ENCODE assay signal across 25 cellular contexts in genomic region chr2:143530753-143531152, GRCh38.
DNase-seq lines count a peak whose midpoint lies in the region; ATAC-seq, FAIRE-seq and TF ChIP-seq lines count a peak whose summit lies in the region.
"Had no signal": no experiment of that assay in that cellular context is flagged by ENCODE, and none has a peak within 500 bp of the region (broad histone marks: within the 10 kb centered on the region; RNA-seq: fewer than 3 reads in every experiment).

No MANE protein-coding gene starts in this region.

- no peak for TF ChIP-seq POLR2A in A549 (IDR thresholded peaks at IDR 0.05; ENCODE audit: low read length)

- H3K4me3 ChIP-seq in A549 (no peak overlapping the region), BE2C (ENCODE audit: low read depth, low read length) (no peak overlapping the region; the same call in 1 of the 2 replicates)
- H3K4me3 ChIP-seq: GM23248, spleen, thyroid gland had no signal

- H3K36me3 ChIP-seq in BE2C: no peaks in the 10 kb centered on the region
- H3K36me3 ChIP-seq: thyroid gland had no signal

- POLR2A ChIA-PET in A549 (lab: Yijun Ruan, JAX): no interaction called here

- H3K4me1 ChIP-seq in A549 (no peaks in the 10 kb centered on the region), BE2C (peaks cover 10% of the 10 kb centered on the region)
- H3K4me1 ChIP-seq: thyroid gland had no signal

- H3K9me3 ChIP-seq in A549 (no peaks in the 10 kb centered on the region), BE2C (no peaks in the 10 kb centered on the region)
- H3K9me3 ChIP-seq: thyroid gland had no signal

- TF ChIP-seq RAD21 in A549 (conservative IDR thresholded peaks at IDR 0.05 in 1 of 2, IDR thresholded peaks at IDR 0.05 in 1 of 2): no peak

- DNase-seq in A549 (ENCODE audit: low read depth in 1 of 2, low spot score in 1 of 2): no peak
- peak; percentile 39 for DNase-seq in BE2C
- peak; percentile 16 for DNase-seq in NCI-H146 treated with DMSO at 0.1 percent for 48 hours (lab: John Stamatoyannopoulos, UW; ENCODE audit: unreplicated experiment)
- no peak for DNase-seq in activated CD4-positive, CD25-positive, alpha-beta regulatory T cell (lab: John Stamatoyannopoulos, UW)
- no peak for DNase-seq in T-helper 9 cell
- DNase-seq in cortex of kidney (lab: John Stamatoyannopoulos, UW): no peak
- DNase-seq: activated CD4-positive, alpha-beta T cell treated with anti-CD3 and anti-CD28 coated beads for 36 hours; activated naive CD4-positive, alpha-beta T cell treated with anti-CD3 and anti-CD28 coated beads, Interleukin-2, amount 50 U/mL, for 16 hours; DMS79 treated with DMSO at 0.1 percent for 48 hours; effector memory CD8-positive, alpha-beta T cell; glutamatergic neuron; GM23248; kidney glomerular epithelial cell; mesendoderm; naive B cell; NCI-H2171 treated with DMSO at 0.1 percent for 48 hours; NCI-H82; OCI-M1; spleen; stimulated activated CD4-positive, alpha-beta T cell treated with anti-CD3 and anti-CD28 coated beads, Interleukin-4, amount 100 ng/mL, for 24 hours; T-helper 1 cell; thyroid gland had no signal

- no peak for TF ChIP-seq EP300 in A549 (IDR thresholded peaks at IDR 0.05)

- no peak overlapping the region for H3K4me2 ChIP-seq in A549

- no peak for ATAC-seq in A549
- no peak for ATAC-seq in HG03354 (IDR thresholded peaks at IDR 0.05; ENCODE audit: poor library complexity, severe bottlenecking, unreplicated experiment)
- ATAC-seq: activated CD4-positive, alpha-beta T cell treated with anti-CD3 and anti-CD28 coated beads for 36 hours; effector memory CD8-positive, alpha-beta T cell; Right ventricle myocardium inferior had no signal

- TF ChIP-seq CTCF in A549 (IDR thresholded peaks at IDR 0.05) (no peak), BE2C (IDR thresholded peaks at IDR 0.05; ENCODE audit: low read depth, low read length) (no peak)

- 43% methylated on average over 3 of the region's 3 CpGs for WGBS in A549 (ENCODE audit: missing lambda C conversion rate)

- H3K27ac ChIP-seq in A549: no peak overlapping the region
- H3K27ac ChIP-seq: GM23248, spleen, thyroid gland had no signal

- CTCF ChIA-PET in A549 (lab: Yijun Ruan, JAX): no interaction called here

- H3K27me3 ChIP-seq in BE2C: no peaks in the 10 kb centered on the region
- H3K27me3 ChIP-seq: spleen, thyroid gland had no signal

- FAIRE-seq in A549 (lab: Jason Lieb, UNC) (no peak), endometrium (lab: Jason Lieb, UNC) (peak; percentile 99)

TF ChIP-seq in A549, 52 proteins besides CTCF, POLR2A, EP300 and RAD21:
- peak; percentile 67 for TF ChIP-seq MAFK (IDR thresholded peaks at IDR 0.05; ENCODE audit: partially characterized antibody)
- TF ChIP-seq KDM1A (IDR thresholded peaks at IDR 0.05; ENCODE audit: low read depth): no peak

Comparison
In these comparisons a context has a peak if more than half of its experiments do, and no peak if none do; other contexts are left out.
1. DNase-seq: peak in BE2C (single experiment) and NCI-H146 treated with DMSO at 0.1 percent for 48 hours (single experiment); none in A549 (0 of 2), activated CD4-positive, CD25-positive, alpha-beta regulatory T cell (0 of 4), T-helper 9 cell (single experiment) and cortex of kidney (single experiment).